ENCODE assay signal across 10 cellular contexts in the genomic region with DNA sequence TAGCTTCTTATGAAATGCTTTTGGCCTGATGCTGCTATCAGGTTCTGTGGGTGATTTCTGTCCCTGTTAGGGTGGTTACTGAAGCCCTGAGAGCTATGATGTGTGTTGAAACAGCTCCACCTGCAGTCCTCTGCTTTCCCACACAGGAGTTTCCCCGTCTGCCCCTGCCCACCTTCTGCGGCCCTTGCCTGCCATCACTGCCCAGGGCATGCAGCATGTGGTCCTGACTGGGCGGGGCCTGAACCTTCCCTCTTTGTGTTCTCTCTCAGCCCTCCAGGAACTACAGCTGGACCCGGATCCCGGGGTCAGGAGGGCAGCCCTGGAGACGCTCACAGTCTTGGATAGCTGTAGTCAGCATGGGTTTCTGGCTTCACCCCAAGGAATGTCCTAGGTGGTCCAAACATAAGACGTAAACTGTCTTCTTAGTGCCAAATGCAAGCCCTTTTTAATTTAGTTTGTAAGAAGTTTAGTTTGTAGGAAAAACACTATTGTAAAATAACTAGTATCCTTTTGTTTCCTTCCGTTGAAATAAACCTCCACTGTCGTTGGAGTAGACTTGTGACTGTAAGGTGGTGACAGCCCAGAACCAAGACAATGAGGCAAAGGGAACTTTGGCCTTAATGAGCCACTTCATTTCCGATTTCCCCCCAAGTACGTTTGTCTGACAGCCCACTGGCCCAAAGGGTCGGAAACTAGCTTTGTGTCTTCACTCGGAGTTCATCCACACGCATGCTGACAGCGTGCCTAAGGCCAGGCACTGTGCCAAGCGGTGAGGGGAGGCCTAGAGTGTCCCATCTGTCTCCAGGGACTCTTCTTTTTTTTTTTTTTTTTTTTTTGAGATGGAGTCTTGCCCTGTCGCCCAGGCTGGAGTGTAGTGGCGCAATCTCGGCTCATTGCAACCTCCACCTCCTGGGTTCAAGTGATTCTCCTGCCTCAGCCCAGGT. TPM values are rescaled to one million over a fixed set of nuclear protein-coding genes. Genes with fewer than 3 reads are reported as not detected.
DNase-seq lines count a peak whose midpoint lies in the region; TF ChIP-seq lines count a peak whose summit lies in the region.
"Had no signal": no experiment of that assay in that cellular context is flagged by ENCODE, and none has a peak within 500 bp of the region (broad histone marks: within the 10 kb centered on the region; RNA-seq: fewer than 3 reads in every experiment).

No MANE protein-coding gene starts in this region.

- DNase-seq in NCI-H2081 (lab: John Stamatoyannopoulos, UW) = peak; percentile 34 to 53
- DNase-seq in NCI-H2081 treated with DMSO at 0.1 percent for 48 hours (lab: John Stamatoyannopoulos, UW) = no peak
- peak; percentile 69 for DNase-seq in NCI-H226
- DNase-seq in choroid plexus epithelial cell (ENCODE audit: low read depth) = peak; percentile 84
- peak; percentile 54 for DNase-seq in neuronal stem cell (ENCODE audit: low spot score)
- DNase-seq in RPMI8226 = no peak
- no peak for DNase-seq in activated T-cell treated with anti-CD3 and anti-CD28 coated beads, Interleukin-2, amount 50 U/mL, for 1 hour
- no peak for DNase-seq in activated T-helper 2 cell treated with anti-CD3 and anti-CD28 coated beads, Interferon-gamma antibody, Interleukin-2, Interleukin-4, amounts not matched to agents 10 μg/mL and 5 μg/mL and 100 μg/mL, durations not matched to agents 14 hours and 24 hours and 36 hours (ENCODE audit: low spot score)
- DNase-seq: CD4-positive, CD25-positive, alpha-beta regulatory T cell had no signal

- peak overlapping the region; percentile 71 for H2AFZ ChIP-seq in neuronal stem cell (ENCODE audit: low read length)
- H2AFZ ChIP-seq: parathyroid adenoma had no signal

- H3K27ac ChIP-seq in neuronal stem cell (replicated peaks; ENCODE audit: low read length) = peak overlapping the region; percentile 19
- H3K27ac ChIP-seq: parathyroid adenoma had no signal

- H3K36me3 Mint-ChIP-seq in activated T-helper 2 cell treated with anti-CD3 and anti-CD28 coated beads, Interferon-gamma antibody, Interleukin-2, Interleukin-4, amounts not matched to agents 10 μg/mL and 5 μg/mL and 100 μg/mL, durations not matched to agents 14 hours and 24 hours and 36 hours (ENCODE audit: low read depth) = peaks cover 36% of the 10 kb centered on the region
- H3K36me3 Mint-ChIP-seq: CD4-positive, CD25-positive, alpha-beta regulatory T cell had no signal

- no peak overlapping the region for H2BK120ac ChIP-seq in neuronal stem cell (ENCODE audit: low read depth, low read length)

- H3K79me1 ChIP-seq in neuronal stem cell (ENCODE audit: low read depth, low read length) = peaks cover 1% of the 10 kb centered on the region

- no peak overlapping the region for H3K27ac Mint-ChIP-seq in activated T-helper 2 cell treated with anti-CD3 and anti-CD28 coated beads, Interferon-gamma antibody, Interleukin-2, Interleukin-4, amounts not matched to agents 10 μg/mL and 5 μg/mL and 100 μg/mL, durations not matched to agents 14 hours and 24 hours and 36 hours

- no peak overlapping the region for H2AK5ac ChIP-seq in neuronal stem cell (ENCODE audit: low read depth, low read length)

- H3K18ac ChIP-seq in neuronal stem cell (ENCODE audit: low read length) = peak overlapping the region; percentile 60

- H3K9me3 ChIP-seq in neuronal stem cell (replicated peaks in 1 of 2; ENCODE audit: control insufficient read depth in 2 of 2, insufficient read depth in 1 of 2, low read depth in 1 of 2, low read length in 2 of 2) = peaks cover 0 to 3% of the 10 kb centered on the region in 2 donors

- H2BK12ac ChIP-seq in neuronal stem cell (ENCODE audit: low read length) = no peak overlapping the region

- H3K4ac ChIP-seq in neuronal stem cell (ENCODE audit: low read length) = no peak overlapping the region

- H3K14ac ChIP-seq in neuronal stem cell (ENCODE audit: low read length) = no peak overlapping the region

- H2BK5ac ChIP-seq in neuronal stem cell (ENCODE audit: low read length) = no peak overlapping the region

- H3K23ac ChIP-seq in neuronal stem cell (ENCODE audit: low read depth, low read length, poor library complexity) = no peak overlapping the region

- H2BK15ac ChIP-seq in neuronal stem cell (ENCODE audit: low read length) = no peak overlapping the region

- no peaks in the 10 kb centered on the region for H3K27me3 Mint-ChIP-seq in activated T-helper 2 cell treated with anti-CD3 and anti-CD28 coated beads, Interferon-gamma antibody, Interleukin-2, Interleukin-4, amounts not matched to agents 10 μg/mL and 5 μg/mL and 100 μg/mL, durations not matched to agents 14 hours and 24 hours and 36 hours (ENCODE audit: low read depth)
- H3K27me3 Mint-ChIP-seq: CD4-positive, CD25-positive, alpha-beta regulatory T cell had no signal

- intact Hi-C loops in activated T-helper 2 cell treated with anti-CD3 and anti-CD28 coated beads, Interferon-gamma antibody, Interleukin-2, Interleukin-4, amounts not matched to agents 10 μg/mL and 5 μg/mL and 100 μg/mL, durations not matched to agents 14 hours and 24 hours and 36 hours (cut with micrococcal nuclease) = no loop called here

- peaks cover 6% of the 10 kb centered on the region for H3K4me1 Mint-ChIP-seq in activated T-helper 2 cell treated with anti-CD3 and anti-CD28 coated beads, Interferon-gamma antibody, Interleukin-2, Interleukin-4, amounts not matched to agents 10 μg/mL and 5 μg/mL and 100 μg/mL, durations not matched to agents 14 hours and 24 hours and 36 hours (ENCODE audit: low read depth)

- H3K4me1 ChIP-seq in neuronal stem cell (ENCODE audit: control insufficient read depth in 2 of 2, insufficient read depth in 1 of 2, low read depth in 1 of 2, low read length in 2 of 2) = peaks cover 6% of the 10 kb centered on the region in 2 donors
- H3K4me1 ChIP-seq: parathyroid adenoma had no signal

- no peak overlapping the region for H3K4me2 ChIP-seq in neuronal stem cell (ENCODE audit: insufficient read depth, low read length, poor library complexity, severe bottlenecking)

- no CpG with 5 or more reads among the region's 19 CpGs for WGBS in neuronal stem cell (ENCODE audit: extremely low coverage in 2 of 2, insufficient read length in 2 of 2, insufficient replicate concordance in 1 of 2), 2 donors

- peaks cover 26 to 50% of the 10 kb centered on the region in 2 donors for H3K36me3 ChIP-seq in neuronal stem cell (replicated peaks in 1 of 2; ENCODE audit: control insufficient read depth in 2 of 2, insufficient read depth in 2 of 2, low read length in 2 of 2)

- H3K4me3 Mint-ChIP-seq in activated T-helper 2 cell treated with anti-CD3 and anti-CD28 coated beads, Interferon-gamma antibody, Interleukin-2, Interleukin-4, amounts not matched to agents 10 μg/mL and 5 μg/mL and 100 μg/mL, durations not matched to agents 14 hours and 24 hours and 36 hours (ENCODE audit: low read depth) = no peak overlapping the region
- H3K4me3 Mint-ChIP-seq: CD4-positive, CD25-positive, alpha-beta regulatory T cell had no signal

- no peaks in the 10 kb centered on the region for H3K27me3 ChIP-seq in neuronal stem cell (ENCODE audit: control insufficient read depth in 3 of 3, insufficient read depth in 3 of 3, low read depth in 1 of 3, low read length in 3 of 3)

- no peak overlapping the region for H4K8ac ChIP-seq in neuronal stem cell (ENCODE audit: low read depth, low read length)

- no peaks in the 10 kb centered on the region for H3K9me3 Mint-ChIP-seq in activated T-helper 2 cell treated with anti-CD3 and anti-CD28 coated beads, Interferon-gamma antibody, Interleukin-2, Interleukin-4, amounts not matched to agents 10 μg/mL and 5 μg/mL and 100 μg/mL, durations not matched to agents 14 hours and 24 hours and 36 hours
- H3K9me3 Mint-ChIP-seq: CD4-positive, CD25-positive, alpha-beta regulatory T cell had no signal

- peak; percentile 77 for TF ChIP-seq CTCF in choroid plexus epithelial cell (conservative IDR thresholded peaks at IDR 0.05; ENCODE audit: low read depth, low read length)

- no peak overlapping the region for H4K91ac ChIP-seq in neuronal stem cell (ENCODE audit: low read depth, low read length, poor library complexity)

- H3K4me3 ChIP-seq in choroid plexus epithelial cell (ENCODE audit: low read depth, low read length) (peak overlapping the region; percentile 4), neuronal stem cell (ENCODE audit: low read length in 2 of 2) (no peak overlapping the region)

- no peak overlapping the region for H3K9ac ChIP-seq in neuronal stem cell (ENCODE audit: low read depth, low read length, poor library complexity)
- H3K9ac ChIP-seq: parathyroid adenoma had no signal

RNA-seq across cellular contexts. Expression of gene HJURP, which starts 21.2 kb away (rescaled TPM):
- polyA plus RNA-seq in neuronal stem cell (2013, experiment 1 of 2) = 60.7 TPM
- 61.4 TPM for polyA plus RNA-seq in neuronal stem cell (2013, experiment 2 of 2)
- total RNA-seq in activated T-helper 2 cell treated with anti-CD3 and anti-CD28 coated beads, Interferon-gamma antibody, Interleukin-2, Interleukin-4, amounts not matched to agents 10 μg/mL and 5 μg/mL and 100 μg/mL, durations not matched to agents 14 hours and 24 hours and 36 hours = 50.5 and 52.4 TPM in 2 replicates

RNA-seq across cellular contexts. Expression of gene MROH2A, which starts 55.0 kb away (rescaled TPM):
- polyA plus RNA-seq in neuronal stem cell (2013, experiment 1 of 2) = not detected
- not detected for polyA plus RNA-seq in neuronal stem cell (2013, experiment 2 of 2)
- not detected in 2 replicates for total RNA-seq in activated T-helper 2 cell treated with anti-CD3 and anti-CD28 coated beads, Interferon-gamma antibody, Interleukin-2, Interleukin-4, amounts not matched to agents 10 μg/mL and 5 μg/mL and 100 μg/mL, durations not matched to agents 14 hours and 24 hours and 36 hours
- total RNA-seq: CD4-positive, CD25-positive, alpha-beta regulatory T cell had no signal
- polyA plus RNA-seq: CD4-positive, CD25-positive, alpha-beta regulatory T cell had no signal

Comparison
In these comparisons a context has a peak if more than half of its experiments do, and no peak if none do; other contexts are left out.
1. DNase-seq: peak in NCI-H2081 (2 of 2), NCI-H226 (single experiment), choroid plexus epithelial cell (single experiment) and neuronal stem cell (single experiment); none in NCI-H2081 treated with DMSO at 0.1 percent for 48 hours (single experiment), RPMI8226 (single experiment), activated T-cell treated with anti-CD3 and anti-CD28 coated beads, Interleukin-2, amount 50 U/mL, for 1 hour (single experiment) and activated T-helper 2 cell treated with anti-CD3 and anti-CD28 coated beads, Interferon-gamma antibody, Interleukin-2, Interleukin-4, amounts not matched to agents 10 μg/mL and 5 μg/mL and 100 μg/mL, durations not matched to agents 14 hours and 24 hours and 36 hours (single experiment).